16 cellular contexts compared by ENCODE assay signal in the genomic region with DNA sequence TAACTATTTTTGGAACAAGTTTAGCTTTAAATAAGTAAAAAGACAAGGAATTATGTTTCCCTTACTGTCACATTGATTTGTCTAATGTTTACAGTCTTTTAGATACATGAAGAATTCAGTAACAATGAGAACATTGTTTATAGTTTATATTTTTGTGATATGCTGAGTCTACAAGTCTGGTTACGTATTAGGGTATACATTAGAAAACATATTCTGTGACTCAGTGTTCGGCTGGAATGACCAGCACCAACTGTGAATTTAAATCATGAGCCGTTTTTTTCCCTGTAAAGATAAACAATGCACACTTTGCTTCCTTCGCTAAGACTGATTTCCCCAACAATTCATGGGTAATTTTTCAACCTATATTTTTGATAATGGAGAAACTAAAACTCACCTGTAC.
DNase-seq lines count a peak whose midpoint lies in the region; ATAC-seq and TF ChIP-seq lines count a peak whose summit lies in the region.
"Had no signal": no experiment of that assay in that cellular context is flagged by ENCODE, and none has a peak within 500 bp of the region (broad histone marks: within the 10 kb centered on the region; RNA-seq: fewer than 3 reads in every experiment).

No MANE protein-coding gene starts in this region.

- H3K9me1 ChIP-seq in IMR-90 (ENCODE audit: insufficient read depth, low read length): peaks cover 4% of the 10 kb centered on the region; the same call in 1 of the 2 replicates

- peak overlapping the region; percentile 51 for H3K4me2 ChIP-seq in IMR-90 (ENCODE audit: low read depth, low read length)

- peak overlapping the region; percentile 37; the same call in 1 of the 2 replicates for H3K56ac ChIP-seq in IMR-90 (ENCODE audit: extremely low read depth, insufficient read depth, low read length)

- peaks cover 77% of the 10 kb centered on the region for H3K36me3 Mint-ChIP-seq in chondrocyte (ENCODE audit: low read depth)
- peaks cover 87% of the 10 kb centered on the region for H3K36me3 Mint-ChIP-seq in osteocyte (ENCODE audit: unreplicated experiment)

- TF ChIP-seq CTCF in IMR-90 (conservative IDR thresholded peaks at IDR 0.05; ENCODE audit: low read depth, low read length) (no peak), chondrocyte (IDR thresholded peaks at IDR 0.05) (no peak), osteocyte (IDR thresholded peaks at IDR 0.05) (no peak), breast epithelium (IDR thresholded peaks at IDR 0.05) (no peak)

- peak overlapping the region; percentile 69 for H3K18ac ChIP-seq in IMR-90 (ENCODE audit: low read depth, low read length)

- peak; percentile 63 for ATAC-seq in IMR-90 (ENCODE audit: low read depth)

- in situ Hi-C loops in IMR-90 (cut with MboI; ENCODE audit: low sequenced_read_pairs): no loop called here

- H2BK15ac ChIP-seq in IMR-90 (ENCODE audit: low read depth, low read length): 0 out of 3 replicates have a peak overlapping the region, but pooled peaks have one; percentile 43

- H4K91ac ChIP-seq in IMR-90 (ENCODE audit: insufficient read depth, low read depth, low read length): peak overlapping the region; percentile 79

- H2AK9ac ChIP-seq in IMR-90 (replicated peaks; ENCODE audit: low read depth, low read length, poor library complexity): no peak overlapping the region

- CTCF ChIA-PET in IMR-90 (lab: Yijun Ruan, JAX): no interaction called here

- peak overlapping the region; percentile 31 to 78; a peak in 1 of 4 replicates for H4K8ac ChIP-seq in IMR-90 (ENCODE audit: low read depth in 2 of 2, low read length in 2 of 2)

- TF ChIP-seq POLR2A in IMR-90 (IDR thresholded peaks at IDR 0.05; ENCODE audit: low read depth, low read length) (no peak), breast epithelium (IDR thresholded peaks at IDR 0.05) (no peak)

- peaks cover 8 to 24% of the 10 kb centered on the region in 2 experiments; a peak in 2 of 4 replicates for H3K79me1 ChIP-seq in IMR-90 (ENCODE audit: low read depth in 1 of 2, low read length in 2 of 2)

- H3K4ac ChIP-seq in IMR-90 (ENCODE audit: low read depth, low read length): peak overlapping the region; percentile 67

- peak overlapping the region; percentile 69 for H4K5ac ChIP-seq in IMR-90 (ENCODE audit: low read depth, low read length)

- H3K9me3 ChIP-seq in IMR-90 (ENCODE audit: control insufficient read depth, insufficient read depth, low read length) (no peaks in the 10 kb centered on the region), breast epithelium (no peaks in the 10 kb centered on the region)

- H3K27me3 Mint-ChIP-seq in chondrocyte (ENCODE audit: low read depth): no peaks in the 10 kb centered on the region
- H3K27me3 Mint-ChIP-seq in osteocyte (ENCODE audit: unreplicated experiment): no peaks in the 10 kb centered on the region
- H3K27me3 Mint-ChIP-seq: CD4-positive, alpha-beta T cell had no signal

- H3K4me1 ChIP-seq in IMR-90 (ENCODE audit: control insufficient read depth, insufficient read depth, low read length): peaks cover 12% of the 10 kb centered on the region
- H3K4me1 ChIP-seq in breast epithelium: no peaks in the 10 kb centered on the region

- H3K9me3 Mint-ChIP-seq in chondrocyte (ENCODE audit: low read depth): no peaks in the 10 kb centered on the region
- no peaks in the 10 kb centered on the region for H3K9me3 Mint-ChIP-seq in osteocyte (ENCODE audit: unreplicated experiment)
- H3K9me3 Mint-ChIP-seq: CD4-positive, alpha-beta T cell; H9 had no signal

- intact Hi-C loops in IMR-90 (cut with micrococcal nuclease) (no loop called here), breast epithelium (cut with DNase I; ENCODE audit: low total_unique reads) (no loop called here)

- peak overlapping the region; percentile 71 for H2BK120ac ChIP-seq in IMR-90 (ENCODE audit: low read depth, low read length)

- H3K4me3 ChIP-seq in IMR-90 (ENCODE audit: insufficient read depth, low read depth, low read length) (no peak overlapping the region), breast epithelium (no peak overlapping the region)

- dilution Hi-C loops in IMR-90 (cut with HindIII; ENCODE audit: low sequenced_read_pairs, unreplicated experiment): no loop called here

- H3K4me1 Mint-ChIP-seq in chondrocyte (ENCODE audit: low read depth) (peaks cover 42% of the 10 kb centered on the region), osteocyte (ENCODE audit: unreplicated experiment) (peaks cover 30% of the 10 kb centered on the region)

- POLR2A ChIA-PET in IMR-90 (lab: Charles Lee; ENCODE audit: unreplicated experiment): no interaction called here

- H4K20me1 ChIP-seq in IMR-90 (ENCODE audit: insufficient read depth, low read length): no peaks in the 10 kb centered on the region

- H2AFZ ChIP-seq in IMR-90 (replicated peaks; ENCODE audit: low read length, poor library complexity): no peak overlapping the region

- H3K9ac ChIP-seq in IMR-90 (ENCODE audit: low read depth, low read length): no peak overlapping the region

- H3K27ac ChIP-seq in IMR-90 (ENCODE audit: insufficient read depth, low read length): peak overlapping the region; percentile 79; the same call in 1 of the 2 replicates
- no peak overlapping the region for H3K27ac ChIP-seq in substantia nigra (ENCODE audit: low read depth, low read length, poor library complexity, severe bottlenecking)
- H3K27ac ChIP-seq in breast epithelium: no peak overlapping the region
- H3K27ac ChIP-seq: C4-2B had no signal

- H2BK20ac ChIP-seq in IMR-90 (ENCODE audit: low read depth, low read length): peak overlapping the region; percentile 54; the same call in 1 of the 2 replicates

- peak overlapping the region; percentile 83 for H3K23ac ChIP-seq in IMR-90 (ENCODE audit: low read depth, low read length)

- H3K36me3 ChIP-seq in IMR-90 (ENCODE audit: control insufficient read depth, insufficient read depth, low read length) (peaks cover 46% of the 10 kb centered on the region), breast epithelium (peaks cover 5% of the 10 kb centered on the region)

- BruUV-seq in IMR-90 (replicated peaks; lab: Mats Ljungman, UMichigan): no TSS peak

- H2AK5ac ChIP-seq in IMR-90 (ENCODE audit: low read depth, low read length): peak overlapping the region; percentile 51; the same call in 1 of the 2 replicates

- peak overlapping the region; percentile 41; the same call in 1 of the 2 replicates for H3K14ac ChIP-seq in IMR-90 (replicated peaks; ENCODE audit: low read depth, low read length)

- no peaks in the 10 kb centered on the region for H3K27me3 ChIP-seq in IMR-90 (ENCODE audit: control insufficient read depth, insufficient read depth, low read length)
- no peaks in the 10 kb centered on the region for H3K27me3 ChIP-seq in breast epithelium

- no peak overlapping the region for H3K4me3 Mint-ChIP-seq in chondrocyte (ENCODE audit: unreplicated experiment)
- H3K4me3 Mint-ChIP-seq in osteocyte (ENCODE audit: unreplicated experiment): no peak overlapping the region
- H3K4me3 Mint-ChIP-seq: CD4-positive, alpha-beta T cell; H9 had no signal

- peak overlapping the region; percentile 85 for H2BK5ac ChIP-seq in IMR-90 (ENCODE audit: low read depth, low read length, poor library complexity, severe bottlenecking)

- WGBS in IMR-90 (ENCODE audit: extremely low coverage in 2 of 2, insufficient read length in 1 of 2), 2 experiments: no CpG with 5 or more reads among the region's 4 CpGs

- TF ChIP-seq RAD21 in IMR-90 (IDR thresholded peaks at IDR 0.05; ENCODE audit: low read length): no peak

- H3K27ac Mint-ChIP-seq in chondrocyte (ENCODE audit: unreplicated experiment): peak overlapping the region; percentile 9
- H3K27ac Mint-ChIP-seq in osteocyte (ENCODE audit: unreplicated experiment): peak overlapping the region; percentile 74
- H3K27ac Mint-ChIP-seq: CD4-positive, alpha-beta T cell; H9 had no signal

- DNase-seq in COLO829 (ENCODE audit: low spot score): peak; percentile 29
- DNase-seq in IMR-90: peak; percentile 80
- DNase-seq in chondrocyte (ENCODE audit: low spot score): no peak
- DNase-seq in osteocyte (ENCODE audit: extremely low spot score, unreplicated experiment): no peak
- no peak for DNase-seq in NCI-H1105 treated with DMSO at 0.1 percent for 48 hours (lab: John Stamatoyannopoulos, UW)
- no peak for DNase-seq in substantia nigra (lab: John Stamatoyannopoulos, UW)
- DNase-seq in breast epithelium (ENCODE audit: low spot score in 2 of 2): no peak
- no peak for DNase-seq in stimulated activated CD4-positive, alpha-beta T cell treated with anti-CD3 and anti-CD28 coated beads, Interleukin-15, amount 100 ng/mL, for 24 hours
- DNase-seq: ACHN; AML-193; Calu3; CD4-positive, alpha-beta T cell; DMS79 treated with DMSO at 0.1 percent for 48 hours; GF-D8; H9 had no signal

TF ChIP-seq in IMR-90, 13 proteins besides CTCF, POLR2A, EP300 and RAD21:
- TF ChIP-seq BHLHE40 (IDR thresholded peaks at IDR 0.05; ENCODE audit: low read depth, low read length): peak; percentile 20; the same call in 1 of the 2 replicates
- TF ChIP-seq MXI1 (IDR thresholded peaks at IDR 0.05; ENCODE audit: borderline replicate concordance, low read depth, low read length): no peak
- peak; percentile 36; the same call in 1 of the 2 replicates for TF ChIP-seq FOS (IDR thresholded peaks at IDR 0.05; ENCODE audit: low read depth, low read length)
- TF ChIP-seq, protein P1, sequence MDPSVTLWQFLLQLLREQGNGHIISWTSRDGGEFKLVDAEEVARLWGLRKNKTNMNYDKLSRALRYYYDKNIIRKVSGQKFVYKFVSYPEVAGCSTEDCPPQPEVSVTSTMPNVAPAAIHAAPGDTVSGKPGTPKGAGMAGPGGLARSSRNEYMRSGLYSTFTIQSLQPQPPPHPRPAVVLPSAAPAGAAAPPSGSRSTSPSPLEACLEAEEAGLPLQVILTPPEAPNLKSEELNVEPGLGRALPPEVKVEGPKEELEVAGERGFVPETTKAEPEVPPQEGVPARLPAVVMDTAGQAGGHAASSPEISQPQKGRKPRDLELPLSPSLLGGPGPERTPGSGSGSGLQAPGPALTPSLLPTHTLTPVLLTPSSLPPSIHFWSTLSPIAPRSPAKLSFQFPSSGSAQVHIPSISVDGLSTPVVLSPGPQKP (IDR thresholded peaks at IDR 0.05; ENCODE audit: borderline replicate concordance, low read depth, low read length): no peak
- TF ChIP-seq CHD1 (IDR thresholded peaks at IDR 0.05; ENCODE audit: low read depth, low read length): no peak
- TF ChIP-seq MAFK (IDR thresholded peaks at IDR 0.05; ENCODE audit: low read depth, low read length): peak; percentile 63; the same call in 1 of the 2 replicates
- no peak for TF ChIP-seq MAZ (IDR thresholded peaks at IDR 0.05; ENCODE audit: borderline replicate concordance, low read depth, low read length)

Comparison
In these comparisons a context has a peak if more than half of its experiments do, and no peak if none do; other contexts are left out.
1. DNase-seq: peak in COLO829 (single experiment) and IMR-90 (single experiment); none in chondrocyte (single experiment), osteocyte (single experiment), NCI-H1105 treated with DMSO at 0.1 percent for 48 hours (single experiment), substantia nigra (0 of 49), breast epithelium (0 of 2) and stimulated activated CD4-positive, alpha-beta T cell treated with anti-CD3 and anti-CD28 coated beads, Interleukin-15, amount 100 ng/mL, for 24 hours (single experiment).